2 cellular contexts compared by ENCODE assay signal in the genomic region with DNA sequence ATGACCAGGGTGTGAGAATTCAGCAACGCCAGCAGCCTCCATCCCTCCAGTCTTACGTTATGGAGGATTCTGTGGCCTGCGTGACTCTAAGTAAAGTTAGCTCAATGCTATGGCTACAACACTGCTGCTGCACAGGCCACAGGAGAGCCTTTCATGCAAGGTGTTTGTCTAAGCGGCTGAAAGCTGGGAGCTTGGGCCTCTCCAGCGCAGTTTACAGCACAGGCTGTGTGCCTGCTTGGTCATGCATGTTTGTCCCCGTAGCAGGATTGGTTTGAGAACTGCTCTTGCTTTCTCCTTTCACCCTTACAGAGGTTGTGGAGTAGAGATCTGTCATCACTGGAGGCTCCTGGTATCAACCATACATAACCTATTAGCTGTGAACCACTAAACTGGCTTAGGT.
TF ChIP-seq lines count a peak whose summit lies in the region.

No MANE protein-coding gene starts in this region.

TF ChIP-seq in GM12878, 131 proteins besides CTCF, POLR2A, EP300 and RAD21 (continued from another document):
- TF ChIP-seq, protein P1, sequence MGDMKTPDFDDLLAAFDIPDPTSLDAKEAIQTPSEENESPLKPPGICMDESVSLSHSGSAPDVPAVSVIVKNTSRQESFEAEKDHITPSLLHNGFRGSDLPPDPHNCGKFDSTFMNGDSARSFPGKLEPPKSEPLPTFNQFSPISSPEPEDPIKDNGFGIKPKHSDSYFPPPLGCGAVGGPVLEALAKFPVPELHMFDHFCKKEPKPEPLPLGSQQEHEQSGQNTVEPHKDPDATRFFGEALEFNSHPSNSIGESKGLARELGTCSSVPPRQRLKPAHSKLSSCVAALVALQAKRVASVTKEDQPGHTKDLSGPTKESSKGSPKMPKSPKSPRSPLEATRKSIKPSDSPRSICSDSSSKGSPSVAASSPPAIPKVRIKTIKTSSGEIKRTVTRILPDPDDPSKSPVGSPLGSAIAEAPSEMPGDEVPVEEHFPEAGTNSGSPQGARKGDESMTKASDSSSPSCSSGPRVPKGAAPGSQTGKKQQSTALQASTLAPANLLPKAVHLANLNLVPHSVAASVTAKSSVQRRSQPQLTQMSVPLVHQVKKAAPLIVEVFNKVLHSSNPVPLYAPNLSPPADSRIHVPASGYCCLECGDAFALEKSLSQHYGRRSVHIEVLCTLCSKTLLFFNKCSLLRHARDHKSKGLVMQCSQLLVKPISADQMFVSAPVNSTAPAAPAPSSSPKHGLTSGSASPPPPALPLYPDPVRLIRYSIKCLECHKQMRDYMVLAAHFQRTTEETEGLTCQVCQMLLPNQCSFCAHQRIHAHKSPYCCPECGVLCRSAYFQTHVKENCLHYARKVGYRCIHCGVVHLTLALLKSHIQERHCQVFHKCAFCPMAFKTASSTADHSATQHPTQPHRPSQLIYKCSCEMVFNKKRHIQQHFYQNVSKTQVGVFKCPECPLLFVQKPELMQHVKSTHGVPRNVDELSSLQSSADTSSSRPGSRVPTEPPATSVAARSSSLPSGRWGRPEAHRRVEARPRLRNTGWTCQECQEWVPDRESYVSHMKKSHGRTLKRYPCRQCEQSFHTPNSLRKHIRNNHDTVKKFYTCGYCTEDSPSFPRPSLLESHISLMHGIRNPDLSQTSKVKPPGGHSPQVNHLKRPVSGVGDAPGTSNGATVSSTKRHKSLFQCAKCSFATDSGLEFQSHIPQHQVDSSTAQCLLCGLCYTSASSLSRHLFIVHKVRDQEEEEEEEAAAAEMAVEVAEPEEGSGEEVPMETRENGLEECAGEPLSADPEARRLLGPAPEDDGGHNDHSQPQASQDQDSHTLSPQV (IDR thresholded peaks at IDR 0.05): no peak
- TF ChIP-seq MXI1 (IDR thresholded peaks at IDR 0.05; ENCODE audit: low read depth, low read length): no peak
- no peak for TF ChIP-seq TCF12 (IDR thresholded peaks at IDR 0.05; ENCODE audit: low read depth, low read length)
- TF ChIP-seq, protein P2, sequence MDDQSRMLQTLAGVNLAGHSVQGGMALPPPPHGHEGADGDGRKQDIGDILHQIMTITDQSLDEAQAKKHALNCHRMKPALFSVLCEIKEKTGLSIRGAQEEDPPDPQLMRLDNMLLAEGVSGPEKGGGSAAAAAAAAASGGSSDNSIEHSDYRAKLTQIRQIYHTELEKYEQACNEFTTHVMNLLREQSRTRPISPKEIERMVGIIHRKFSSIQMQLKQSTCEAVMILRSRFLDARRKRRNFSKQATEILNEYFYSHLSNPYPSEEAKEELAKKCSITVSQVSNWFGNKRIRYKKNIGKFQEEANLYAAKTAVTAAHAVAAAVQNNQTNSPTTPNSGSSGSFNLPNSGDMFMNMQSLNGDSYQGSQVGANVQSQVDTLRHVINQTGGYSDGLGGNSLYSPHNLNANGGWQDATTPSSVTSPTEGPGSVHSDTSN (IDR thresholded peaks at IDR 0.05; ENCODE audit: insufficient replicate concordance, low read depth, low read length): no peak
- no peak for TF ChIP-seq GATAD2B (conservative IDR thresholded peaks at IDR 0.05; ENCODE audit: low read depth)
- no peak for TF ChIP-seq GABPA (IDR thresholded peaks at IDR 0.05; ENCODE audit: low read depth)
- no peak for TF ChIP-seq ATF7 (IDR thresholded peaks at IDR 0.05; ENCODE audit: low read depth)

TF ChIP-seq in WTC11, 78 proteins besides CTCF, POLR2A, EP300 and RAD21 (continued from another document):
- TF ChIP-seq, protein P3, sequence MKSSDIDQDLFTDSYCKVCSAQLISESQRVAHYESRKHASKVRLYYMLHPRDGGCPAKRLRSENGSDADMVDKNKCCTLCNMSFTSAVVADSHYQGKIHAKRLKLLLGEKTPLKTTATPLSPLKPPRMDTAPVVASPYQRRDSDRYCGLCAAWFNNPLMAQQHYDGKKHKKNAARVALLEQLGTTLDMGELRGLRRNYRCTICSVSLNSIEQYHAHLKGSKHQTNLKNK (CRISPR knock-in tag; IDR thresholded peaks at IDR 0.05): no peak
- no peak for TF ChIP-seq FOXP1 (CRISPR knock-in tag; IDR thresholded peaks at IDR 0.05; ENCODE audit: borderline replicate concordance)
- TF ChIP-seq TP53 (CRISPR knock-in tag; IDR thresholded peaks at IDR 0.05): no peak
- TF ChIP-seq TCF7 (CRISPR knock-in tag; IDR thresholded peaks at IDR 0.05; ENCODE audit: low read depth): no peak
- TF ChIP-seq, protein P4, sequence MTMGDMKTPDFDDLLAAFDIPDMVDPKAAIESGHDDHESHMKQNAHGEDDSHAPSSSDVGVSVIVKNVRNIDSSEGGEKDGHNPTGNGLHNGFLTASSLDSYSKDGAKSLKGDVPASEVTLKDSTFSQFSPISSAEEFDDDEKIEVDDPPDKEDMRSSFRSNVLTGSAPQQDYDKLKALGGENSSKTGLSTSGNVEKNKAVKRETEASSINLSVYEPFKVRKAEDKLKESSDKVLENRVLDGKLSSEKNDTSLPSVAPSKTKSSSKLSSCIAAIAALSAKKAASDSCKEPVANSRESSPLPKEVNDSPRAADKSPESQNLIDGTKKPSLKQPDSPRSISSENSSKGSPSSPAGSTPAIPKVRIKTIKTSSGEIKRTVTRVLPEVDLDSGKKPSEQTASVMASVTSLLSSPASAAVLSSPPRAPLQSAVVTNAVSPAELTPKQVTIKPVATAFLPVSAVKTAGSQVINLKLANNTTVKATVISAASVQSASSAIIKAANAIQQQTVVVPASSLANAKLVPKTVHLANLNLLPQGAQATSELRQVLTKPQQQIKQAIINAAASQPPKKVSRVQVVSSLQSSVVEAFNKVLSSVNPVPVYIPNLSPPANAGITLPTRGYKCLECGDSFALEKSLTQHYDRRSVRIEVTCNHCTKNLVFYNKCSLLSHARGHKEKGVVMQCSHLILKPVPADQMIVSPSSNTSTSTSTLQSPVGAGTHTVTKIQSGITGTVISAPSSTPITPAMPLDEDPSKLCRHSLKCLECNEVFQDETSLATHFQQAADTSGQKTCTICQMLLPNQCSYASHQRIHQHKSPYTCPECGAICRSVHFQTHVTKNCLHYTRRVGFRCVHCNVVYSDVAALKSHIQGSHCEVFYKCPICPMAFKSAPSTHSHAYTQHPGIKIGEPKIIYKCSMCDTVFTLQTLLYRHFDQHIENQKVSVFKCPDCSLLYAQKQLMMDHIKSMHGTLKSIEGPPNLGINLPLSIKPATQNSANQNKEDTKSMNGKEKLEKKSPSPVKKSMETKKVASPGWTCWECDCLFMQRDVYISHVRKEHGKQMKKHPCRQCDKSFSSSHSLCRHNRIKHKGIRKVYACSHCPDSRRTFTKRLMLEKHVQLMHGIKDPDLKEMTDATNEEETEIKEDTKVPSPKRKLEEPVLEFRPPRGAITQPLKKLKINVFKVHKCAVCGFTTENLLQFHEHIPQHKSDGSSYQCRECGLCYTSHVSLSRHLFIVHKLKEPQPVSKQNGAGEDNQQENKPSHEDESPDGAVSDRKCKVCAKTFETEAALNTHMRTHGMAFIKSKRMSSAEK (CRISPR knock-in tag; IDR thresholded peaks at IDR 0.05; ENCODE audit: borderline replicate concordance): no peak
- no peak for TF ChIP-seq SP1 (CRISPR knock-in tag; conservative IDR thresholded peaks at IDR 0.05)
- no peak for TF ChIP-seq ZNF232 (CRISPR knock-in tag; IDR thresholded peaks at IDR 0.05)
- TF ChIP-seq TEAD1 (CRISPR knock-in tag; IDR thresholded peaks at IDR 0.05): no peak
- TF ChIP-seq ETV6 (CRISPR knock-in tag; IDR thresholded peaks at IDR 0.05): no peak
- no peak for TF ChIP-seq ZNF671 (CRISPR knock-in tag; IDR thresholded peaks at IDR 0.05)
